Comparison of ENCODE assay signal across 16 cellular contexts in genomic region chr10:86486856-86487255, GRCh38. TPM values are rescaled to one million over a fixed set of nuclear protein-coding genes. Genes with fewer than 3 reads are reported as not detected.
A peak's percentile ranks its signal among the peaks of the same experiment; 100 is the strongest.
DNase-seq lines count a peak whose midpoint lies in the region; ATAC-seq and TF ChIP-seq lines count a peak whose summit lies in the region.
"Had no signal": no experiment of that assay in that cellular context is flagged by ENCODE, and none has a peak within 500 bp of the region (broad histone marks: within the 10 kb centered on the region; RNA-seq: fewer than 3 reads in every experiment).

No MANE protein-coding gene starts in this region.

- H3K27me3 Mint-ChIP-seq in activated T-cell treated with anti-CD3 and anti-CD28 coated beads, Interleukin-2, amount 50 U/mL, for 24 hours = no peaks in the 10 kb centered on the region
- H3K27me3 Mint-ChIP-seq in activated T-cell treated with anti-CD3 and anti-CD28 coated beads, Interleukin-2, amount 50 U/mL, for 4 hours (ENCODE audit: low read depth) = no peaks in the 10 kb centered on the region
- no peaks in the 10 kb centered on the region for H3K27me3 Mint-ChIP-seq in WTC11 (ENCODE audit: low read depth)
- no peaks in the 10 kb centered on the region for H3K27me3 Mint-ChIP-seq in CD8-positive, alpha-beta memory T cell
- H3K27me3 Mint-ChIP-seq: CD4-positive, CD25-positive, alpha-beta regulatory T cell had no signal

- peaks cover 26% of the 10 kb centered on the region for H3K36me3 ChIP-seq in thymus (ENCODE audit: control insufficient read depth, insufficient read depth)
- H3K36me3 ChIP-seq in CD8-positive, alpha-beta memory T cell (ENCODE audit: insufficient read depth, low read length) = peaks cover 12% of the 10 kb centered on the region

- no peak for DNase-seq in activated T-cell treated with anti-CD3 and anti-CD28 coated beads, Interleukin-2, amount 50 U/mL, for 24 hours
- no peak for DNase-seq in activated T-cell treated with anti-CD3 and anti-CD28 coated beads, Interleukin-2, amount 50 U/mL, for 4 hours
- DNase-seq in WTC11 (ENCODE audit: low spot score) (no peak), NCI-H748 treated with DMSO at 0.1 percent for 48 hours (lab: John Stamatoyannopoulos, UW) (no peak)
- DNase-seq in CD8-positive, alpha-beta memory T cell = no peak
- DNase-seq: activated CD4-positive, alpha-beta T cell treated with anti-CD3 and anti-CD28 coated beads, Interleukin-2, amount 50 U/mL, for 4 hours; activated effector memory CD4-positive, alpha-beta T cell treated with Interleukin-2 at 50 U/mL for 16 hours; CD4-positive, CD25-positive, alpha-beta regulatory T cell; hippocampal formation; IMR-90; NCI-H1092; NCI-H226; trophoblast cell had no signal

- H3K27ac Mint-ChIP-seq in activated T-cell treated with anti-CD3 and anti-CD28 coated beads, Interleukin-2, amount 50 U/mL, for 24 hours = peak overlapping the region; percentile 44
- H3K27ac Mint-ChIP-seq in WTC11 = peak overlapping the region; percentile 73; the same call in 1 of the 2 replicates
- peak overlapping the region in 3 of 8 donors; percentile 8 to 80 (median 32) for H3K27ac Mint-ChIP-seq in CD8-positive, alpha-beta memory T cell

- CTCF ChIA-PET in WTC11 (lab: Charles Lee) = no interaction called here
- CTCF ChIA-PET in CD8-positive, alpha-beta memory T cell (lab: Charles Lee) = interaction anchor here (1.1 kb wide), 1 partner anchor 87 kb away, joined by 4 read pairs; no protein-coding TSS in a partner anchor

- no peak for TF ChIP-seq CTCF in WTC11 (IDR thresholded peaks at IDR 0.05)

- no peaks in the 10 kb centered on the region for H3K9me3 Mint-ChIP-seq in activated T-cell treated with anti-CD3 and anti-CD28 coated beads, Interleukin-2, amount 50 U/mL, for 24 hours
- H3K9me3 Mint-ChIP-seq in activated T-cell treated with anti-CD3 and anti-CD28 coated beads, Interleukin-2, amount 50 U/mL, for 4 hours = no peaks in the 10 kb centered on the region
- H3K9me3 Mint-ChIP-seq in WTC11 = no peaks in the 10 kb centered on the region
- H3K9me3 Mint-ChIP-seq in CD8-positive, alpha-beta memory T cell = no peaks in the 10 kb centered on the region
- H3K9me3 Mint-ChIP-seq: CD4-positive, CD25-positive, alpha-beta regulatory T cell had no signal

- no peak overlapping the region for H3K4me3 Mint-ChIP-seq in activated T-cell treated with anti-CD3 and anti-CD28 coated beads, Interleukin-2, amount 50 U/mL, for 24 hours
- H3K4me3 Mint-ChIP-seq in activated T-cell treated with anti-CD3 and anti-CD28 coated beads, Interleukin-2, amount 50 U/mL, for 4 hours = no peak overlapping the region
- no peak overlapping the region for H3K4me3 Mint-ChIP-seq in WTC11
- H3K4me3 Mint-ChIP-seq in CD8-positive, alpha-beta memory T cell = no peak overlapping the region
- H3K4me3 Mint-ChIP-seq: CD4-positive, CD25-positive, alpha-beta regulatory T cell had no signal

- WGBS in thymus = 97% methylated on average over 4 of the region's 4 CpGs

- H3K36me3 Mint-ChIP-seq in activated T-cell treated with anti-CD3 and anti-CD28 coated beads, Interleukin-2, amount 50 U/mL, for 24 hours (ENCODE audit: low read depth) = peaks cover 81% of the 10 kb centered on the region
- peaks cover 26% of the 10 kb centered on the region for H3K36me3 Mint-ChIP-seq in activated T-cell treated with anti-CD3 and anti-CD28 coated beads, Interleukin-2, amount 50 U/mL, for 4 hours (ENCODE audit: insufficient read depth)
- peaks cover 35% of the 10 kb centered on the region for H3K36me3 Mint-ChIP-seq in WTC11
- peaks cover 0 to 71% (median 16%) of the 10 kb centered on the region in 3 donors for H3K36me3 Mint-ChIP-seq in CD8-positive, alpha-beta memory T cell

- H3K4me3 ChIP-seq in thymus (ENCODE audit: low read length) = no peak overlapping the region
- no peak overlapping the region for H3K4me3 ChIP-seq in CD8-positive, alpha-beta memory T cell (ENCODE audit: low read length)

- ATAC-seq in activated T-cell treated with anti-CD3 and anti-CD28 coated beads, Interleukin-2, amount 50 U/mL, for 4 hours = no peak
- ATAC-seq in HG02870 (IDR thresholded peaks at IDR 0.05; ENCODE audit: unreplicated experiment) = peak; percentile 57
- ATAC-seq in WTC11 = no peak
- no peak for ATAC-seq in HG03175 (IDR thresholded peaks at IDR 0.05; ENCODE audit: unreplicated experiment)

- peaks cover 28% of the 10 kb centered on the region for H3K4me1 Mint-ChIP-seq in activated T-cell treated with anti-CD3 and anti-CD28 coated beads, Interleukin-2, amount 50 U/mL, for 24 hours (ENCODE audit: low read depth)
- peaks cover 4% of the 10 kb centered on the region for H3K4me1 Mint-ChIP-seq in activated T-cell treated with anti-CD3 and anti-CD28 coated beads, Interleukin-2, amount 50 U/mL, for 4 hours (ENCODE audit: low read depth)
- no peaks in the 10 kb centered on the region for H3K4me1 Mint-ChIP-seq in WTC11
- H3K4me1 Mint-ChIP-seq in CD8-positive, alpha-beta memory T cell = peaks cover 26 to 41% (median 29%) of the 10 kb centered on the region in 3 donors

- POLR2A ChIA-PET in WTC11 (lab: Charles Lee) = no interaction called here
- POLR2A ChIA-PET in CD8-positive, alpha-beta memory T cell (lab: Charles Lee) = no interaction called here

- no peaks in the 10 kb centered on the region for H3K9me3 ChIP-seq in thymus (ENCODE audit: control insufficient read depth)
- H3K9me3 ChIP-seq in CD8-positive, alpha-beta memory T cell (ENCODE audit: low read length) = no peaks in the 10 kb centered on the region

- peak overlapping the region; percentile 25 for H3K27ac ChIP-seq in thymus (ENCODE audit: low read depth)
- no peak overlapping the region for H3K27ac ChIP-seq in CD8-positive, alpha-beta memory T cell (ENCODE audit: low read depth, low read length)

- no peaks in the 10 kb centered on the region for H3K27me3 ChIP-seq in thymus (ENCODE audit: control insufficient read depth, insufficient read depth)
- H3K27me3 ChIP-seq in CD8-positive, alpha-beta memory T cell (ENCODE audit: insufficient read depth, low read length, poor library complexity, severe bottlenecking) = no peaks in the 10 kb centered on the region

- H3K4me1 ChIP-seq in thymus (ENCODE audit: control insufficient read depth, insufficient read depth, low read length) = no peaks in the 10 kb centered on the region
- no peaks in the 10 kb centered on the region for H3K4me1 ChIP-seq in CD8-positive, alpha-beta memory T cell (ENCODE audit: insufficient read depth, low read length)

TF ChIP-seq in WTC11, 78 proteins besides CTCF, POLR2A, EP300 and RAD21 (continues in another document):
- no peak for TF ChIP-seq ATF1 (CRISPR knock-in tag; IDR thresholded peaks at IDR 0.05)
- no peak for TF ChIP-seq IRF2 (CRISPR knock-in tag; IDR thresholded peaks at IDR 0.05; ENCODE audit: borderline replicate concordance, low read depth)
- no peak for TF ChIP-seq ZNF317 (CRISPR knock-in tag; IDR thresholded peaks at IDR 0.05; ENCODE audit: borderline replicate concordance, low read depth)
- TF ChIP-seq PRRX2 (CRISPR knock-in tag; IDR thresholded peaks at IDR 0.05) = no peak
- TF ChIP-seq, protein P1, sequence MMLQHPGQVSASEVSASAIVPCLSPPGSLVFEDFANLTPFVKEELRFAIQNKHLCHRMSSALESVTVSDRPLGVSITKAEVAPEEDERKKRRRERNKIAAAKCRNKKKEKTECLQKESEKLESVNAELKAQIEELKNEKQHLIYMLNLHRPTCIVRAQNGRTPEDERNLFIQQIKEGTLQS (CRISPR knock-in tag; conservative IDR thresholded peaks at IDR 0.05) = no peak
- TF ChIP-seq JUN (CRISPR knock-in tag; IDR thresholded peaks at IDR 0.05) = no peak
- no peak for TF ChIP-seq ZNF416 (CRISPR knock-in tag; IDR thresholded peaks at IDR 0.05)
- TF ChIP-seq CREB1 (CRISPR knock-in tag; IDR thresholded peaks at IDR 0.05) = no peak
- no peak for TF ChIP-seq ETV6 (CRISPR knock-in tag; IDR thresholded peaks at IDR 0.05)
- TF ChIP-seq FOXP4 (CRISPR knock-in tag; IDR thresholded peaks at IDR 0.05) = no peak
- no peak for TF ChIP-seq E2F4 (CRISPR knock-in tag; IDR thresholded peaks at IDR 0.05; ENCODE audit: borderline replicate concordance, low read depth)
- TF ChIP-seq RELA (CRISPR knock-in tag; IDR thresholded peaks at IDR 0.05; ENCODE audit: borderline replicate concordance) = no peak
- TF ChIP-seq, protein P2, sequence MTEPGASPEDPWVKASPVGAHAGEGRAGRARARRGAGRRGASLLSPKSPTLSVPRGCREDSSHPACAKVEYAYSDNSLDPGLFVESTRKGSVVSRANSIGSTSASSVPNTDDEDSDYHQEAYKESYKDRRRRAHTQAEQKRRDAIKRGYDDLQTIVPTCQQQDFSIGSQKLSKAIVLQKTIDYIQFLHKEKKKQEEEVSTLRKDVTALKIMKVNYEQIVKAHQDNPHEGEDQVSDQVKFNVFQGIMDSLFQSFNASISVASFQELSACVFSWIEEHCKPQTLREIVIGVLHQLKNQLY (CRISPR knock-in tag; IDR thresholded peaks at IDR 0.05) = no peak

RNA-seq across cellular contexts. Expression of gene WAPL, which starts 34.7 kb away (rescaled TPM):
- 10 to 100 TPM; 38.7 to 42.9 (median 42.4) TPM for total RNA-seq in activated T-cell treated with anti-CD3 and anti-CD28 coated beads, Interleukin-2, amount 50 U/mL, for 4 hours
- 41.7 to 48.0 TPM (median 41.8 TPM) in 3 replicates for total RNA-seq in WTC11 (2021)
- 39.1 TPM for polyA plus RNA-seq in thymus
- total RNA-seq in CD8-positive, alpha-beta memory T cell = 10 to 100 TPM; 49.7 to 54.2 TPM
- polyA plus RNA-seq in CD8-positive, alpha-beta memory T cell = 41.9 TPM
